In genomic region chr19:4640247-4641000, GRCh38 we compare ENCODE assay signal across 9 cellular contexts. TPM values are rescaled to one million over a fixed set of nuclear protein-coding genes. Genes with fewer than 3 reads are reported as not detected.
DNase-seq lines count a peak whose midpoint lies in the region; ATAC-seq, FAIRE-seq and TF ChIP-seq lines count a peak whose summit lies in the region.
"Had no signal": no experiment of that assay in that cellular context is flagged by ENCODE, and none has a peak within 500 bp of the region (broad histone marks: within the 10 kb centered on the region; RNA-seq: fewer than 3 reads in every experiment).

No MANE protein-coding gene starts in this region.

- H3F3A ChIP-seq in SU-DHL-6 (ENCODE audit: insufficient read depth): peaks cover 10% of the 10 kb centered on the region; the same call in 1 of the 2 replicates

- H4K20me1 ChIP-seq in SU-DHL-6 (ENCODE audit: low read depth, low read length): no peaks in the 10 kb centered on the region
- no peaks in the 10 kb centered on the region for H4K20me1 ChIP-seq in hepatocyte (ENCODE audit: insufficient read depth, poor library complexity, severe bottlenecking)

- H3K9me3 ChIP-seq in SU-DHL-6 (ENCODE audit: insufficient read depth, low read length) (no peaks in the 10 kb centered on the region), hepatocyte (ENCODE audit: low read depth) (no peaks in the 10 kb centered on the region), small intestine (ENCODE audit: control insufficient read depth, low read depth) (no peaks in the 10 kb centered on the region)

- H3K4me1 ChIP-seq in hepatocyte (ENCODE audit: insufficient read depth) (peaks cover 12% of the 10 kb centered on the region), small intestine (ENCODE audit: control insufficient read depth in 2 of 2, insufficient read depth in 1 of 2, low read depth in 1 of 2, low read length in 1 of 2) (no peaks in the 10 kb centered on the region)

- H3K79me2 ChIP-seq in SU-DHL-6 (ENCODE audit: insufficient read depth, low read length) (peaks cover 14% of the 10 kb centered on the region; the same call in 1 of the 2 replicates), hepatocyte (peaks cover 20% of the 10 kb centered on the region)

- peak overlapping the region; percentile 76 for H3K9ac ChIP-seq in SU-DHL-6 (ENCODE audit: low read length)

- H3K27me3 ChIP-seq in SU-DHL-6 (ENCODE audit: low read length): no peaks in the 10 kb centered on the region
- H3K27me3 ChIP-seq in hepatocyte: no peaks in the 10 kb centered on the region
- no peaks in the 10 kb centered on the region for H3K27me3 ChIP-seq in small intestine (ENCODE audit: control insufficient read depth in 2 of 2, insufficient read depth in 2 of 2, low read length in 2 of 2)

- ATAC-seq in HG03280 (IDR thresholded peaks at IDR 0.05; ENCODE audit: unreplicated experiment): no peak

- H2AFZ ChIP-seq in SU-DHL-6 (ENCODE audit: low read depth, low read length, severe bottlenecking) (no peak overlapping the region), hepatocyte (no peak overlapping the region)

- H3K9me2 ChIP-seq in SU-DHL-6 (replicated peaks; ENCODE audit: insufficient read depth, low read length) (no peaks in the 10 kb centered on the region), hepatocyte (replicated peaks; ENCODE audit: insufficient read depth) (no peaks in the 10 kb centered on the region)

- H3K4me2 ChIP-seq in SU-DHL-6 (ENCODE audit: low read depth, low read length, poor library complexity, severe bottlenecking) (peak overlapping the region; percentile 73), hepatocyte (peak overlapping the region; percentile 87)

- H3K27ac ChIP-seq in SU-DHL-6 (ENCODE audit: low read depth, low read length): no peak overlapping the region
- no peak overlapping the region for H3K27ac ChIP-seq in hepatocyte
- H3K27ac ChIP-seq in small intestine (ENCODE audit: low read depth in 1 of 2, low read length in 1 of 2): peak overlapping the region in 1 of 2 donors; percentile 74
- H3K27ac ChIP-seq: 22Rv1 had no signal

- DNase-seq in DMS153 treated with DMSO at 0.1 percent for 48 hours (lab: John Stamatoyannopoulos, UW; ENCODE audit: unreplicated experiment) (peak; percentile 3), DMS153 (lab: John Stamatoyannopoulos, UW) (no peak), hepatocyte (ENCODE audit: low spot score) (peak; percentile 44), small intestine (peak; percentile 63), NCI-H2107 treated with DMSO at 0.1 percent for 48 hours (lab: John Stamatoyannopoulos, UW; ENCODE audit: unreplicated experiment) (no peak)
- no peak for DNase-seq in activated effector memory CD4-positive, alpha-beta T cell treated with Interleukin-2 at 50 U/mL for 16 hours

- H3K36me3 ChIP-seq in SU-DHL-6 (ENCODE audit: low read length) (no peaks in the 10 kb centered on the region), hepatocyte (replicated peaks; ENCODE audit: insufficient read depth, low read depth) (no peaks in the 10 kb centered on the region), small intestine (ENCODE audit: control insufficient read depth in 2 of 2, insufficient read depth in 2 of 2, low read length in 2 of 2) (no peaks in the 10 kb centered on the region)

- FAIRE-seq in small intestine (lab: Jason Lieb, UNC): no peak

- WGBS in hepatocyte (ENCODE audit: low lambda C conversion rate, missing lambda C conversion rate): 75% methylated on average over 17 of the region's 17 CpGs
- WGBS in small intestine, 3 donors: 17 to 54% (median 37%) methylated on average over 17 of the region's 17 CpGs

- TF ChIP-seq CTCF in SU-DHL-6 (IDR thresholded peaks at IDR 0.05; ENCODE audit: insufficient read depth, low read length, poor library complexity, severe bottlenecking) (no peak), hepatocyte (IDR thresholded peaks at IDR 0.05; ENCODE audit: poor library complexity) (no peak)

- peak overlapping the region; percentile 72 for H3K4me3 ChIP-seq in SU-DHL-6 (ENCODE audit: insufficient read depth, low read length, poor library complexity, severe bottlenecking)
- H3K4me3 ChIP-seq in hepatocyte: peak overlapping the region; percentile 72
- peak overlapping the region; percentile 67 to 89 for H3K4me3 ChIP-seq in small intestine (ENCODE audit: low read depth in 1 of 2, low read length in 2 of 2)

RNA-seq across cellular contexts. Expression of gene TNFAIP8L1, which starts 1.1 kb away (rescaled TPM):
- total RNA-seq in hepatocyte: 10.0 and 13.6 TPM in 2 replicates
- polyA plus RNA-seq in hepatocyte (8.7 and 14.3 TPM in 2 replicates), small intestine (10 to 100 TPM in 2 of 3 donors, 1 to 10 TPM in 1; 8.9 to 21.0 (median 11.0) TPM)

RNA-seq across cellular contexts. Expression of gene MYDGF, which starts 29.7 kb away (rescaled TPM):
- total RNA-seq in hepatocyte: 125 and 158 TPM in 2 replicates
- 365 and 405 TPM in 2 replicates for polyA plus RNA-seq in hepatocyte
- 100 to 1,000 TPM in 1 of 3 donors, 10 to 100 TPM in 2; 45.8 to 220 (median 75.7) TPM for polyA plus RNA-seq in small intestine

Comparison
In these comparisons a context has a peak if more than half of its experiments do, and no peak if none do; other contexts are left out.
1. DNase-seq: peak in DMS153 treated with DMSO at 0.1 percent for 48 hours (single experiment), hepatocyte (single experiment) and small intestine (single experiment); none in DMS153 (single experiment), activated effector memory CD4-positive, alpha-beta T cell treated with Interleukin-2 at 50 U/mL for 16 hours (single experiment) and NCI-H2107 treated with DMSO at 0.1 percent for 48 hours (single experiment).
2. Peak in every context shown above with its lines, with median percentiles within 50 percentile points of each other: H3K4me3 ChIP-seq.